In genomic region chr3:185733980-185734724, GRCh38 we compare ENCODE assay signal across 7 cellular contexts.
A peak's percentile ranks its signal among the peaks of the same experiment; 100 is the strongest.
DNase-seq lines count a peak whose midpoint lies in the region; ATAC-seq, FAIRE-seq and TF ChIP-seq lines count a peak whose summit lies in the region.

No MANE protein-coding gene starts in this region.

- TF ChIP-seq EP300 in Ishikawa (IDR thresholded peaks at IDR 0.05; ENCODE audit: borderline replicate concordance) (no peak), H1 (IDR thresholded peaks at IDR 0.05; ENCODE audit: borderline replicate concordance in 1 of 2, low read depth in 2 of 2, low read length in 2 of 2) (no peak)

- DNase-seq in ELR (ENCODE audit: low read depth) (peak; percentile 93), H1 (ENCODE audit: low read depth in 1 of 2, low spot score in 2 of 2) (no peak), mesothelial cell of epicardium (ENCODE audit: low spot score in 2 of 2, unreplicated experiment in 2 of 2) (no peak)

- H4K91ac ChIP-seq in H1 (replicated peaks; ENCODE audit: insufficient read length, low read length): no peak overlapping the region

- ATAC-seq in GM18861 (IDR thresholded peaks at IDR 0.05; ENCODE audit: unreplicated experiment): no peak
- no peak for ATAC-seq in GM18520 (IDR thresholded peaks at IDR 0.05; ENCODE audit: unreplicated experiment)

- no peak overlapping the region for H2BK5ac ChIP-seq in H1 (ENCODE audit: low read depth, low read length)

- H2AK5ac ChIP-seq in H1 (ENCODE audit: low read depth, low read length): no peak overlapping the region

- no peak overlapping the region for H4K5ac ChIP-seq in H1 (ENCODE audit: insufficient read length, low read depth, low read length)

- H4K20me1 ChIP-seq in OCI-LY3 (ENCODE audit: insufficient read depth, low read length) (no peaks in the 10 kb centered on the region), H1 (replicated peaks in 1 of 2; ENCODE audit: control insufficient read depth in 1 of 2, insufficient read depth in 2 of 2, low read length in 2 of 2) (peaks cover 8 to 10% of the 10 kb centered on the region in 2 experiments)

- H2AFZ ChIP-seq in OCI-LY3 (ENCODE audit: low read depth, low read length) (no peak overlapping the region), H1 (ENCODE audit: low read length) (no peak overlapping the region)

- H3K36me3 Mint-ChIP-seq in mesothelial cell of epicardium: no peaks in the 10 kb centered on the region

- peak overlapping the region; percentile 91 for H3K27ac Mint-ChIP-seq in mesothelial cell of epicardium

- H3K23ac ChIP-seq in H1 (ENCODE audit: insufficient read length): no peak overlapping the region

- H3K4me3 ChIP-seq in OCI-LY3 (ENCODE audit: low read length) (no peak overlapping the region), H1 (ENCODE audit: extremely low read depth in 1 of 4, insufficient read depth in 2 of 4, low read depth in 3 of 4, low read length in 4 of 4) (no peak overlapping the region)

- H3K9ac ChIP-seq in OCI-LY3 (ENCODE audit: low read length) (no peak overlapping the region), H1 (replicated peaks in 1 of 4; ENCODE audit: extremely low read depth in 1 of 4, low read depth in 3 of 4, low read length in 3 of 4) (no peak overlapping the region)

- peaks cover 53% of the 10 kb centered on the region for H3K4me1 Mint-ChIP-seq in mesothelial cell of epicardium

- H3K36me3 ChIP-seq in OCI-LY3 (replicated peaks; ENCODE audit: low read depth, low read length) (no peaks in the 10 kb centered on the region), H1 (ENCODE audit: control insufficient read depth in 2 of 4, insufficient read depth in 4 of 4, low read length in 3 of 4) (no peaks in the 10 kb centered on the region)

- peaks cover 12% of the 10 kb centered on the region for H3K27me3 ChIP-seq in OCI-LY3 (ENCODE audit: low read depth, low read length)
- H3K27me3 ChIP-seq in H1 (replicated peaks in 1 of 4; ENCODE audit: control insufficient read depth in 3 of 4, extremely low read depth in 1 of 4, insufficient read depth in 3 of 4, low read length in 3 of 4): no peaks in the 10 kb centered on the region

- CTCF ChIA-PET in H1 (lab: Charles Lee; ENCODE audit: partially characterized antibody): interaction anchor here (0.7 to 21.4 kb wide), 34 partner anchors 8 to 1837 kb away, joined by 3 to 345 read pairs (median 5); partner anchors contain the start of gene IGF2BP2

- H4K8ac ChIP-seq in H1 (ENCODE audit: extremely low read depth, insufficient read depth, low read length): no peak overlapping the region

- no peak overlapping the region for H2BK15ac ChIP-seq in H1 (ENCODE audit: low read length)

- H3K4me1 ChIP-seq in OCI-LY3 (ENCODE audit: low read length) (peaks cover 5% of the 10 kb centered on the region), H1 (replicated peaks in 1 of 4; ENCODE audit: control insufficient read depth in 3 of 4, insufficient read depth in 4 of 4, low read length in 3 of 4) (peaks cover 0 to 15% (median 4%) of the 10 kb centered on the region in 4 experiments; a peak in 5 of 7 replicates)

- H3K27me3 Mint-ChIP-seq in mesothelial cell of epicardium (ENCODE audit: low read depth): no peaks in the 10 kb centered on the region

- H3K23me2 ChIP-seq in H1 (ENCODE audit: low read depth, low read length): no peaks in the 10 kb centered on the region

- H3K9me3 Mint-ChIP-seq in mesothelial cell of epicardium: no peaks in the 10 kb centered on the region

- no peak overlapping the region for H3K56ac ChIP-seq in H1 (replicated peaks; ENCODE audit: insufficient read length, low read depth, low read length)

- TF ChIP-seq CTCF in OCI-LY3 (IDR thresholded peaks at IDR 0.05; ENCODE audit: low read depth, low read length) (peak; percentile 72), H1 (IDR thresholded peaks at IDR 0.05; ENCODE audit: control extremely low read depth in 1 of 3, insufficient read depth in 1 of 3, low read depth in 1 of 3, low read length in 3 of 3) (peak; percentile 8 to 75 (median 71)), mesothelial cell of epicardium (IDR thresholded peaks at IDR 0.05; ENCODE audit: unreplicated experiment) (peak; percentile 36)

- POLR2A ChIA-PET in H1 (lab: Charles Lee; ENCODE audit: partially characterized antibody): interaction anchor here (0.7 to 2.6 kb wide), 11 partner anchors 8 to 203 kb away, joined by 3 to 14 read pairs (median 5); partner anchors contain the start of gene TRA2B

- no peak overlapping the region for H3K27ac ChIP-seq in OCI-LY3 (ENCODE audit: low read length)
- H3K27ac ChIP-seq in H1 (ENCODE audit: low read depth, low read length): no peak overlapping the region

- TF ChIP-seq RAD21 in Ishikawa (IDR thresholded peaks at IDR 0.05; ENCODE audit: low read depth): peak; percentile 91
- TF ChIP-seq RAD21 in H1 (IDR thresholded peaks at IDR 0.05 in 1 of 2, conservative IDR thresholded peaks at IDR 0.05 in 1 of 2; ENCODE audit: low read depth in 2 of 2, low read length in 2 of 2): peak; percentile 91 to 93

- no peak overlapping the region for H3K4me3 Mint-ChIP-seq in mesothelial cell of epicardium

- peaks cover 7% of the 10 kb centered on the region for H3K79me1 ChIP-seq in H1 (ENCODE audit: low read depth, low read length)

- H3K18ac ChIP-seq in H1 (ENCODE audit: extremely low read depth, low read length): no peak overlapping the region

- H3K14ac ChIP-seq in H1 (ENCODE audit: insufficient read length): no peak overlapping the region

- H3K4me2 ChIP-seq in OCI-LY3 (ENCODE audit: low read length) (no peak overlapping the region), H1 (ENCODE audit: insufficient read depth in 1 of 2, low read depth in 2 of 2, low read length in 2 of 2) (no peak overlapping the region)

- FAIRE-seq in H1 (lab: Jason Lieb, UNC): peak; percentile 90

- no peaks in the 10 kb centered on the region for H3K9me3 ChIP-seq in OCI-LY3 (ENCODE audit: insufficient read depth, low read length)
- H3K9me3 ChIP-seq in H1 (ENCODE audit: insufficient read depth in 2 of 2, low read depth in 1 of 2, low read length in 1 of 2): no peaks in the 10 kb centered on the region

- H3K79me2 ChIP-seq in OCI-LY3 (ENCODE audit: low read length): no peaks in the 10 kb centered on the region
- H3K79me2 ChIP-seq in H1 (ENCODE audit: control insufficient read depth in 1 of 2, insufficient read depth in 2 of 2, low read length in 2 of 2): peaks cover 12 to 94% of the 10 kb centered on the region in 2 experiments

- H3K4ac ChIP-seq in H1 (replicated peaks; ENCODE audit: insufficient read length, low read depth, low read length): no peak overlapping the region

- no peak for TF ChIP-seq POLR2A in H1 (IDR thresholded peaks at IDR 0.05; ENCODE audit: control extremely low read depth in 1 of 2, low read depth in 2 of 2, low read length in 2 of 2)

- no peak overlapping the region for H2BK120ac ChIP-seq in H1 (replicated peaks; ENCODE audit: low read depth, low read length)

- no peak overlapping the region for H2BK20ac ChIP-seq in H1 (ENCODE audit: low read length)

- WGBS in H1 (ENCODE audit: extremely low coverage in 1 of 2, insufficient coverage in 1 of 2, insufficient read length in 1 of 2, insufficient replicate concordance in 2 of 2, low coverage in 1 of 2, low lambda C conversion rate in 2 of 2, missing lambda C conversion rate in 1 of 2), 2 experiments: 48% methylated on average over 10 of the region's 10 CpGs; no CpG with 5 or more reads in 1 of the 2 experiments

- no peak overlapping the region for H2BK12ac ChIP-seq in H1 (ENCODE audit: low read depth, low read length)

TF ChIP-seq in Ishikawa, 13 proteins besides CTCF, POLR2A, EP300 and RAD21:
- no peak for TF ChIP-seq CREB1 (IDR thresholded peaks at IDR 0.05; ENCODE audit: low read depth)
- TF ChIP-seq CEBPB (IDR thresholded peaks at IDR 0.05): no peak
